ENCODE assay signal across 8 cellular contexts in the genomic region with DNA sequence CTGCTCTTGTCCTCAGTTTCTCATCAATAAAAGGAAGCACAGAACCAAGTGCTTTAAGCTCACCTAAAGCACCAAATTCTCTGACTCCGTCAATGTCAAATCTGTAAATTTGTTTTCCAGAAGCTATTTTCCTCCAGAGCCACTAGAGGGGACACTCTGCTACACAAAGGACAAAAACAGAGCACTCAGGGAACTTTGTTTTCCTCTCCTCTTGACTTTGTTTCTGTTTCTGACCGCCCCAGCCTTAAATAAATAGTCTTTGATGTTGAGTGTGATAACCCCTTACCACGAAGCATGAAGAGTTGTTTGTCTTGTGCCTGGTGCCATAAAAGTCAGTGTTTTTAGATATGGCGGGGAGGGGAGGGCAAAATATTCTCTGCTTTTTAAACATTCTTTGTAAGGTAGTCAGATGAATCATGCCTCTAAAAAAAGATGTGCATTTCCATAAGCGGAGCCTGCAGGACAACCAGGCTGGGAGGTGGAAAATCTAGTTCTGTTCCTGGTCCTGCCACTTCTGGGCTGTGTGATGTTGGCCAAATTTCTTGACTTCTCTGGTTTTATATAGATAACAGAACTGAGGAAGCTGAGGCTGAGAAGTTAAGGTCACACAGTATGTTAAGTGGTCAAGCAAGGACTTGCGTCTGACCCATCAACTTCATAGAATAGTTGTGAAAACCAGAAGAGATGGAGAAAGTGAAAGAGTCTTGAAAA. TPM values are rescaled to one million over a fixed set of nuclear protein-coding genes. Genes with fewer than 3 reads are reported as not detected.
DNase-seq lines count a peak whose midpoint lies in the region; ATAC-seq, FAIRE-seq and TF ChIP-seq lines count a peak whose summit lies in the region.

No MANE protein-coding gene starts in this region.

- no peak overlapping the region for H3K4me3 Mint-ChIP-seq in astrocyte (ENCODE audit: unreplicated experiment)

- H3K27ac Mint-ChIP-seq in astrocyte (ENCODE audit: unreplicated experiment): peak overlapping the region; percentile 88

- no peaks in the 10 kb centered on the region for H4K20me1 ChIP-seq in astrocyte (ENCODE audit: insufficient read depth, low read length)

- intact Hi-C loops in right cardiac atrium (cut with DNase I) (loop anchor here (2.0 to 10.0 kb wide), 6 partner anchors 46 to 204 kb away; no protein-coding TSS in a partner anchor), sciatic nerve (cut with DNase I) (no loop called here)

- FAIRE-seq in astrocyte (lab: Jason Lieb, UNC): peak; percentile 37

- H3K27me3 Mint-ChIP-seq in astrocyte (ENCODE audit: low read depth, unreplicated experiment): no peaks in the 10 kb centered on the region

- H2AFZ ChIP-seq in astrocyte (ENCODE audit: low read depth, low read length): no peak overlapping the region

- DNase-seq in ACHN (peak; percentile 42), GM10248 (ENCODE audit: extremely low spot score) (peak; percentile 72), NCI-H510A (lab: John Stamatoyannopoulos, UW) (peak; percentile 36), astrocyte (ENCODE audit: low read depth) (peak; percentile 94), right cardiac atrium (no peak), sciatic nerve (ENCODE audit: low spot score) (no peak), GDM1 (lab: John Stamatoyannopoulos, UW) (no peak)

- H3K36me3 ChIP-seq in astrocyte (ENCODE audit: insufficient read depth, low read length): no peaks in the 10 kb centered on the region

- H3K4me3 ChIP-seq in astrocyte (ENCODE audit: insufficient read depth, low read depth, low read length): no peak overlapping the region
- H3K4me3 ChIP-seq in right cardiac atrium (ENCODE audit: low read length): peak overlapping the region; percentile 35

- peaks cover 5% of the 10 kb centered on the region for H3K9me3 Mint-ChIP-seq in astrocyte (ENCODE audit: unreplicated experiment)

- TF ChIP-seq CTCF in GM10248 (IDR thresholded peaks at IDR 0.05; ENCODE audit: control extremely low read depth, extremely low read depth, low read depth, missing control alignments) (peak; percentile 70), astrocyte (IDR thresholded peaks at IDR 0.05; ENCODE audit: insufficient read depth, low read depth, low read length) (peak; percentile 88)

- H3K9ac ChIP-seq in astrocyte (ENCODE audit: low read length): peak overlapping the region; percentile 26

- no peaks in the 10 kb centered on the region for H3K36me3 Mint-ChIP-seq in astrocyte (ENCODE audit: low read depth, unreplicated experiment)

- in situ Hi-C loops in ACHN (cut with HindIII; ENCODE audit: low pct_ligation_motif_present, low pct_unique_long_range_greater_than_20kb, low sequenced_read_pairs): no loop called here

- POLR2A ChIA-PET in GM10248 (lab: Yijun Ruan, JAX): interaction anchor here (1.0 kb wide), 1 partner anchor 77 kb away, joined by 3 read pairs; no protein-coding TSS in a partner anchor

- CTCF ChIA-PET in GM10248 (lab: Yijun Ruan, JAX): interaction anchor here (0.6 to 5.3 kb wide), 47 partner anchors 9 to 282 kb away, joined by 3 to 96 read pairs (median 6); no protein-coding TSS in a partner anchor

- 20% methylated on average over 6 of the region's 6 CpGs for WGBS in right cardiac atrium

- H3K4me1 Mint-ChIP-seq in astrocyte (ENCODE audit: low read depth, unreplicated experiment): peaks cover 13% of the 10 kb centered on the region

- ATAC-seq in HG02885 (IDR thresholded peaks at IDR 0.05; ENCODE audit: poor library complexity, unreplicated experiment) (peak; percentile 78), right cardiac atrium (peak; percentile 78 to 92), sciatic nerve (peak; percentile 85)

- H3K79me2 ChIP-seq in astrocyte (ENCODE audit: insufficient read depth, low read length): no peaks in the 10 kb centered on the region

- no peaks in the 10 kb centered on the region for H3K9me3 ChIP-seq in astrocyte (ENCODE audit: insufficient read depth, low read depth, low read length)
- H3K9me3 ChIP-seq in right cardiac atrium (ENCODE audit: control insufficient read depth, low read length): no peaks in the 10 kb centered on the region

- H3K4me1 ChIP-seq in astrocyte (ENCODE audit: insufficient read depth, low read length): peaks cover 24% of the 10 kb centered on the region
- no peaks in the 10 kb centered on the region for H3K4me1 ChIP-seq in right cardiac atrium (ENCODE audit: control insufficient read depth, insufficient read depth, low read length)

- no peaks in the 10 kb centered on the region for H3K27me3 ChIP-seq in astrocyte (ENCODE audit: insufficient read depth, low read length)
- H3K27me3 ChIP-seq in right cardiac atrium (ENCODE audit: control insufficient read depth, insufficient read depth): no peaks in the 10 kb centered on the region

- H3K27ac ChIP-seq in astrocyte (ENCODE audit: low read depth, low read length): peak overlapping the region; percentile 41
- H3K27ac ChIP-seq in right cardiac atrium (ENCODE audit: low read length): no peak overlapping the region

- peak overlapping the region; percentile 54 for H3K4me2 ChIP-seq in astrocyte (ENCODE audit: low read length)

RNA-seq across cellular contexts. Expression of a gene that starts 7.3 kb away (rescaled TPM):
- total RNA-seq in astrocyte (57.6 and 60.7 TPM in 2 replicates), right cardiac atrium (10 to 100 TPM; 68.6 to 76.9 (median 73.6) TPM), sciatic nerve (117 TPM)
- 14.6 TPM for polyA plus RNA-seq in right cardiac atrium

Comparison
In these comparisons a context has a peak if more than half of its experiments do, and no peak if none do; other contexts are left out.
1. DNase-seq: peak in ACHN (single experiment), GM10248 (single experiment), NCI-H510A (single experiment) and astrocyte (single experiment); none in right cardiac atrium (0 of 3), sciatic nerve (single experiment) and GDM1 (single experiment).
2. Peak in every context shown above with its lines, with median percentiles within 50 percentile points of each other: ATAC-seq.